ENCODE assay signal across 8 cellular contexts in genomic region chr7:12637819-12638592, GRCh38. TPM values are rescaled to one million over a fixed set of nuclear protein-coding genes. Genes with fewer than 3 reads are reported as not detected.
A peak's percentile ranks its signal among the peaks of the same experiment; 100 is the strongest.
DNase-seq lines count a peak whose midpoint lies in the region; ATAC-seq and TF ChIP-seq lines count a peak whose summit lies in the region.

No MANE protein-coding gene starts in this region.

- no peak for TF ChIP-seq EP300 in ovary (IDR thresholded peaks at IDR 0.05)

- H3K4me3 ChIP-seq in ovary: no peak overlapping the region

- intact Hi-C loops in ovary (cut with DNase I): loop anchor here (10.0 kb wide), 1 partner anchor 627 kb away; no protein-coding TSS in a partner anchor

- 3 to 19% (median 5%) methylated on average over 4 of the region's 4 CpGs for WGBS in ovary, 3 donors

- H3K4me1 ChIP-seq in ovary (ENCODE audit: insufficient read depth): no peaks in the 10 kb centered on the region

- ATAC-seq in GM18502 (IDR thresholded peaks at IDR 0.05; ENCODE audit: poor library complexity, unreplicated experiment) (peak; percentile 60), GM21825 (IDR thresholded peaks at IDR 0.05; ENCODE audit: unreplicated experiment) (peak; percentile 52)

- DNase-seq in NCI-H2171 (lab: John Stamatoyannopoulos, UW) (peak; percentile 9), cerebellum (ENCODE audit: low spot score) (peak; percentile 10), COLO668 (lab: John Stamatoyannopoulos, UW; ENCODE audit: unreplicated experiment) (no peak), islet precursor cell (no peak), ovary (no peak)
- no peak for DNase-seq in activated effector memory CD4-positive, alpha-beta T cell treated with Interleukin-2 at 50 U/mL for 16 hours

- TF ChIP-seq CTCF in ovary (IDR thresholded peaks at IDR 0.05): no peak

- no peak for TF ChIP-seq POLR2A in ovary (IDR thresholded peaks at IDR 0.05)

- no peaks in the 10 kb centered on the region for H3K9me3 ChIP-seq in ovary

- no peak overlapping the region for H3K27ac ChIP-seq in ovary

- H3K27me3 ChIP-seq in ovary: no peaks in the 10 kb centered on the region

- H3K36me3 ChIP-seq in ovary: no peaks in the 10 kb centered on the region

RNA-seq across cellular contexts. Expression of gene ARL4A, which starts 49.4 kb away (rescaled TPM):
- total RNA-seq in cerebellum (51.3 TPM), ovary (10 to 100 TPM in 3 of 7 donors, 1 to 10 TPM in 4; 4.6 to 32.2 (median 9.5) TPM)
- 10 to 100 TPM; 17.1 to 22.3 TPM for polyA plus RNA-seq in ovary

Comparison
In these comparisons a context has a peak if more than half of its experiments do, and no peak if none do; other contexts are left out.
1. DNase-seq: peak in NCI-H2171 (single experiment) and cerebellum (single experiment); none in activated effector memory CD4-positive, alpha-beta T cell treated with Interleukin-2 at 50 U/mL for 16 hours (single experiment), COLO668 (single experiment), islet precursor cell (single experiment) and ovary (0 of 5).